Comparison of ENCODE assay signal across 8 cellular contexts in genomic region chr6:33391278-33392167, GRCh38. TPM values are rescaled to one million over a fixed set of nuclear protein-coding genes. Genes with fewer than 3 reads are reported as not detected.
DNase-seq lines count a peak whose midpoint lies in the region; ATAC-seq and TF ChIP-seq lines count a peak whose summit lies in the region.

TSS of gene KIFC1 (plus strand) at chr6:33391823. CDS start at chr6:33391986, 163 bp downstream.

- intact Hi-C loops in CD4-positive, alpha-beta T cell (cut with DNase I, micrococcal nuclease), result loop anchor here (1.0 to 5.0 kb wide), 13 partner anchors 18 to 189 kb away; partner anchors contain the start of genes ZBTB9 (in 2 of the 2), HSD17B8 (in 1 of the 2), RXRB (in 1 of the 2) and SLC39A7 (in 1 of the 2)
- intact Hi-C loops in lower leg skin (cut with DNase I; ENCODE audit: low total_unique reads), result no loop called here

- H3K9me3 ChIP-seq in CD4-positive, alpha-beta T cell (ENCODE audit: control insufficient read depth, low read length), result no peaks in the 10 kb centered on the region
- no peaks in the 10 kb centered on the region for H3K9me3 ChIP-seq in duodenal mucosa (ENCODE audit: control insufficient read depth in 1 of 2, low read length in 2 of 2)

- no peak for TF ChIP-seq POLR2A in lower leg skin (IDR thresholded peaks at IDR 0.05)

- H3K9me3 Mint-ChIP-seq in CD4-positive, alpha-beta T cell, result no peaks in the 10 kb centered on the region
- H3K9me3 Mint-ChIP-seq in activated CD4-positive, alpha-beta memory T cell treated with anti-CD3 and anti-CD28 coated beads, Interleukin-2, amount 10 ng/mL, durations not matched to agents 7 days and 5 days, result no peaks in the 10 kb centered on the region

- peak; percentile 98 to 99 (median 98) for DNase-seq in CD4-positive, alpha-beta T cell
- DNase-seq in NCI-H82 treated with DMSO at 0.1 percent for 48 hours (lab: John Stamatoyannopoulos, UW; ENCODE audit: unreplicated experiment), result peak; percentile 100
- peak; percentile 100 for DNase-seq in activated CD4-positive, alpha-beta memory T cell treated with anti-CD3 and anti-CD28 coated beads, Interleukin-2, amount 10 ng/mL, durations not matched to agents 7 days and 5 days
- peak; percentile 99 to 100 for DNase-seq in lower leg skin (ENCODE audit: low spot score in 2 of 2)
- DNase-seq in stimulated activated CD4-positive, alpha-beta T cell treated with anti-CD3 and anti-CD28 coated beads, TNF-alpha, amount 100 ng/mL, for 1 hour (ENCODE audit: low read depth in 3 of 3, low spot score in 1 of 3), result peak; percentile 95 to 98 (median 96)

- peak within 1 kb of the TSS; percentile 72 to 84 for H3K4me3 ChIP-seq in duodenal mucosa (ENCODE audit: low read depth in 1 of 2, low read length in 2 of 2)
- peak within 1 kb of the TSS; percentile 17 for H3K4me3 ChIP-seq in lower leg skin (ENCODE audit: low read depth, poor library complexity, severe bottlenecking)

- H3K4me3 Mint-ChIP-seq in CD4-positive, alpha-beta T cell, result peak within 1 kb of the TSS; percentile 87
- peak within 1 kb of the TSS; percentile 95 for H3K4me3 Mint-ChIP-seq in activated CD4-positive, alpha-beta memory T cell treated with anti-CD3 and anti-CD28 coated beads, Interleukin-2, amount 10 ng/mL, durations not matched to agents 7 days and 5 days

- POLR2A ChIA-PET in CD4-positive, alpha-beta T cell (lab: Charles Lee), result interaction anchor here (0.9 to 2.0 kb wide), 10 partner anchors 19 to 180 kb away, joined by 3 to 27 read pairs (median 6); partner anchors contain the start of genes CUTA, PHF1, ZBTB22 and ZBTB9
- POLR2A ChIA-PET in activated CD4-positive, alpha-beta memory T cell treated with anti-CD3 and anti-CD28 coated beads, Interleukin-2, amount 10 ng/mL, durations not matched to agents 7 days and 5 days (lab: Charles Lee), result interaction anchor here (0.6 to 2.6 kb wide), 24 partner anchors 9 to 320 kb away, joined by 3 to 14 read pairs (median 6); partner anchors contain the start of genes B3GALT4, CUTA, PFDN6 and PHF1

- no peaks in the 10 kb centered on the region for H3K36me3 Mint-ChIP-seq in CD4-positive, alpha-beta T cell (ENCODE audit: low read depth)
- H3K36me3 Mint-ChIP-seq in activated CD4-positive, alpha-beta memory T cell treated with anti-CD3 and anti-CD28 coated beads, Interleukin-2, amount 10 ng/mL, durations not matched to agents 7 days and 5 days (ENCODE audit: low read depth), result peaks cover 41% of the 10 kb centered on the region

- H3K27ac ChIP-seq in CD4-positive, alpha-beta T cell (ENCODE audit: low read depth, low read length), result peak within 1 kb of the TSS; percentile 69
- H3K27ac ChIP-seq in duodenal mucosa (ENCODE audit: low read depth, low read length), result peak within 1 kb of the TSS; percentile 73

- no peaks in the 10 kb centered on the region for H3K27me3 Mint-ChIP-seq in CD4-positive, alpha-beta T cell
- H3K27me3 Mint-ChIP-seq in activated CD4-positive, alpha-beta memory T cell treated with anti-CD3 and anti-CD28 coated beads, Interleukin-2, amount 10 ng/mL, durations not matched to agents 7 days and 5 days, result no peaks in the 10 kb centered on the region

- peak; percentile 86 for ATAC-seq in CD4-positive, alpha-beta T cell (ENCODE audit: poor library complexity)
- peak; percentile 91 for ATAC-seq in GM19397 (IDR thresholded peaks at IDR 0.05; ENCODE audit: unreplicated experiment)
- ATAC-seq in HG03575 (IDR thresholded peaks at IDR 0.05; ENCODE audit: extremely low read depth, insufficient number of reproducible peaks, low FRiP score, unreplicated experiment), result peak; percentile 62

- H3K27ac Mint-ChIP-seq in CD4-positive, alpha-beta T cell, result peak within 1 kb of the TSS; percentile 91
- H3K27ac Mint-ChIP-seq in activated CD4-positive, alpha-beta memory T cell treated with anti-CD3 and anti-CD28 coated beads, Interleukin-2, amount 10 ng/mL, durations not matched to agents 7 days and 5 days, result peak within 1 kb of the TSS; percentile 93

- 0% methylated on average over 39 to 77 of the region's 90 CpGs for WGBS in lower leg skin, 2 donors

- H3K27me3 ChIP-seq in CD4-positive, alpha-beta T cell (ENCODE audit: control insufficient read depth, insufficient read depth, low read length), result no peaks in the 10 kb centered on the region
- H3K27me3 ChIP-seq in duodenal mucosa (ENCODE audit: control insufficient read depth in 1 of 2, insufficient read depth in 2 of 2, low read length in 2 of 2), result no peaks in the 10 kb centered on the region

- H3K36me3 ChIP-seq in duodenal mucosa (ENCODE audit: control insufficient read depth in 1 of 2, insufficient read depth in 2 of 2, low read length in 2 of 2), result no peaks in the 10 kb centered on the region

- TF ChIP-seq CTCF in CD4-positive, alpha-beta T cell (IDR thresholded peaks at IDR 0.05), result peak; percentile 99
- TF ChIP-seq CTCF in lower leg skin (IDR thresholded peaks at IDR 0.05), result peak in 2 of 3 donors; percentile 78 to 99

- H3K4me1 Mint-ChIP-seq in CD4-positive, alpha-beta T cell (ENCODE audit: low read depth), result peaks cover 23% of the 10 kb centered on the region
- peaks cover 44% of the 10 kb centered on the region for H3K4me1 Mint-ChIP-seq in activated CD4-positive, alpha-beta memory T cell treated with anti-CD3 and anti-CD28 coated beads, Interleukin-2, amount 10 ng/mL, durations not matched to agents 7 days and 5 days

- H3K9ac ChIP-seq in duodenal mucosa (ENCODE audit: low read depth in 1 of 2, low read length in 2 of 2), result peak within 1 kb of the TSS; percentile 67 to 77

- peaks cover 21 to 22% of the 10 kb centered on the region in 2 donors for H3K4me1 ChIP-seq in duodenal mucosa (ENCODE audit: control insufficient read depth in 1 of 2, insufficient read depth in 2 of 2, low read length in 2 of 2)

- CTCF ChIA-PET in CD4-positive, alpha-beta T cell (lab: Charles Lee), result interaction anchor here (0.6 to 3.6 kb wide), 18 partner anchors 15 to 493 kb away, joined by 3 to 25 read pairs (median 4); partner anchors contain the start of genes BAK1, RPS18, VPS52 and ZBTB9
- CTCF ChIA-PET in activated CD4-positive, alpha-beta memory T cell treated with anti-CD3 and anti-CD28 coated beads, Interleukin-2, amount 10 ng/mL, durations not matched to agents 7 days and 5 days (lab: Charles Lee), result interaction anchor here (0.7 to 1.8 kb wide), 26 partner anchors 17 to 230 kb away, joined by 3 to 11 read pairs (median 3); partner anchors contain the start of genes B3GALT4, BAK1, ITPR3 and RING1

RNA-seq across cellular contexts. Expression of gene KIFC1, which starts in this region (rescaled TPM):
- 1 to 10 TPM; 1.2 to 1.6 TPM for total RNA-seq in CD4-positive, alpha-beta T cell
- total RNA-seq in activated CD4-positive, alpha-beta memory T cell treated with anti-CD3 and anti-CD28 coated beads, Interleukin-2, amount 10 ng/mL, durations not matched to agents 7 days and 5 days, result 100 to 1,000 TPM; 125 to 127 TPM
- total RNA-seq in lower leg skin, result 10 to 100 TPM in 1 of 4 donors, 1 to 10 TPM in 3; 4.1 to 14.6 (median 9.3) TPM

Comparison
In these comparisons a context has a peak if more than half of its experiments do, and no peak if none do; other contexts are left out.
1. Peak in every context shown above with its lines: DNase-seq, ATAC-seq, H3K4me3 ChIP-seq and H3K27ac ChIP-seq.
2. RNA of gene KIFC1 (total RNA-seq): 125 to 127 TPM in activated CD4-positive, alpha-beta memory T cell treated with anti-CD3 and anti-CD28 coated beads, Interleukin-2, amount 10 ng/mL, durations not matched to agents 7 days and 5 days; 4.1 to 14.6 TPM in lower leg skin and 1.2 to 1.6 TPM in CD4-positive, alpha-beta T cell; every median in the first group is over 4 times any median in the second.